8 cellular contexts compared by ENCODE assay signal in the genomic region with DNA sequence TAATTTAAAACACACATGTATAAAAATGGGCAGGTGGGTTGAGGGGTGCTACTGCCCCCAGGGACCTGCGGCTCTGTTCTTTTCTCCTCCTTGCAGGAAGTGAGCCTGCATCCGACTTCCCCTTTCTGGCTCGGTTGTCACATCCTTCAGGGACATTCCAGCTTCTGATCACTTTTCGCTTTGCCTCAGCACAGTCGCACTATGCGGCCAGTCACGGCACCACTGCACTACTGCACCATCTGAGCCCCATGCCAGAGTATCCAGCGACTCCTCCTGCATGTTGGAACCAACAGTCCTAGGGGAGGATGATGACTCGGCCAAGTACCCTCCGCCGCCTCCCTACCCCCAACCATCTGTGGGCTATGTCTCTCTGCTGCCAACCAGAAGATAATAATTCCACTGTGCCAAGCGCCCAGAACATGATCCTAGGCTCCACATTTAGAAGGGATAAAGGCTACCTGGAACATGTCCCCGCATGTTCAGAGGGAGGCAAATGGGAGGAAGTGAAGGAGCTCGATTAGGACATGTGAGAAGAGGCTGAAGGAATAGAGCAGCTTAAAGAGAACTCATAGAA. TPM values are rescaled to one million over a fixed set of nuclear protein-coding genes. Genes with fewer than 3 reads are reported as not detected.
DNase-seq lines count a peak whose midpoint lies in the region; ATAC-seq and TF ChIP-seq lines count a peak whose summit lies in the region.

No MANE protein-coding gene starts in this region.

- H3K4me3 Mint-ChIP-seq in activated naive CD4-positive, alpha-beta T cell treated with anti-CD3 and anti-CD28 coated beads for 36 hours, result peak overlapping the region; percentile 30
- peak overlapping the region; percentile 9 for H3K4me3 Mint-ChIP-seq in endothelial cell (ENCODE audit: unreplicated experiment)
- H3K4me3 Mint-ChIP-seq in osteocyte (ENCODE audit: unreplicated experiment), result no peak overlapping the region

- H3K36me3 Mint-ChIP-seq in activated naive CD4-positive, alpha-beta T cell treated with anti-CD3 and anti-CD28 coated beads for 36 hours (ENCODE audit: low read depth), result peaks cover 8% of the 10 kb centered on the region
- H3K36me3 Mint-ChIP-seq in endothelial cell (ENCODE audit: low read depth, unreplicated experiment) (peaks cover 22% of the 10 kb centered on the region), osteocyte (ENCODE audit: unreplicated experiment) (peaks cover 19% of the 10 kb centered on the region)

- H3K9me3 Mint-ChIP-seq in activated naive CD4-positive, alpha-beta T cell treated with anti-CD3 and anti-CD28 coated beads for 36 hours, result no peaks in the 10 kb centered on the region
- no peaks in the 10 kb centered on the region for H3K9me3 Mint-ChIP-seq in endothelial cell (ENCODE audit: unreplicated experiment)
- no peaks in the 10 kb centered on the region for H3K9me3 Mint-ChIP-seq in osteocyte (ENCODE audit: unreplicated experiment)

- no peaks in the 10 kb centered on the region for H3K27me3 Mint-ChIP-seq in activated naive CD4-positive, alpha-beta T cell treated with anti-CD3 and anti-CD28 coated beads for 36 hours (ENCODE audit: low read depth)
- H3K27me3 Mint-ChIP-seq in endothelial cell (ENCODE audit: unreplicated experiment) (peaks cover 18% of the 10 kb centered on the region), osteocyte (ENCODE audit: unreplicated experiment) (no peaks in the 10 kb centered on the region)

- CTCF ChIA-PET in activated naive CD4-positive, alpha-beta T cell treated with anti-CD3 and anti-CD28 coated beads for 36 hours (lab: Charles Lee), result interaction anchor here (0.6 to 1.3 kb wide), 3 partner anchors 17 to 31 kb away, joined by 3 to 5 read pairs (median 3); no protein-coding TSS in a partner anchor

- DNase-seq in activated naive CD4-positive, alpha-beta T cell treated with anti-CD3 and anti-CD28 coated beads for 36 hours, result peak; percentile 61
- no peak for DNase-seq in activated naive CD4-positive, alpha-beta T cell (lab: John Stamatoyannopoulos, UW)
- DNase-seq in NOMO-1 treated with DMSO at 0.1 percent for 48 hours (lab: John Stamatoyannopoulos, UW; ENCODE audit: unreplicated experiment) (peak; percentile 59), endothelial cell (ENCODE audit: low spot score) (peak; percentile 30), osteocyte (ENCODE audit: extremely low spot score, unreplicated experiment) (no peak), LoVo (ENCODE audit: low spot score) (no peak), NCI-H2107 (lab: John Stamatoyannopoulos, UW) (no peak)

- intact Hi-C loops in activated naive CD4-positive, alpha-beta T cell treated with anti-CD3 and anti-CD28 coated beads for 36 hours (cut with micrococcal nuclease), result no loop called here

- H3K4me1 Mint-ChIP-seq in activated naive CD4-positive, alpha-beta T cell treated with anti-CD3 and anti-CD28 coated beads for 36 hours (ENCODE audit: low read depth), result peaks cover 71% of the 10 kb centered on the region
- H3K4me1 Mint-ChIP-seq in endothelial cell (ENCODE audit: unreplicated experiment) (peaks cover 89% of the 10 kb centered on the region), osteocyte (ENCODE audit: unreplicated experiment) (peaks cover 76% of the 10 kb centered on the region)

- ATAC-seq in HG02885 (IDR thresholded peaks at IDR 0.05; ENCODE audit: poor library complexity, unreplicated experiment), result peak; percentile 45

- peak overlapping the region; percentile 71 for H3K27ac Mint-ChIP-seq in activated naive CD4-positive, alpha-beta T cell treated with anti-CD3 and anti-CD28 coated beads for 36 hours
- H3K27ac Mint-ChIP-seq in endothelial cell (ENCODE audit: unreplicated experiment), result peak overlapping the region; percentile 92
- H3K27ac Mint-ChIP-seq in osteocyte (ENCODE audit: unreplicated experiment), result peak overlapping the region; percentile 79

- TF ChIP-seq CTCF in endothelial cell (IDR thresholded peaks at IDR 0.05; ENCODE audit: unreplicated experiment) (no peak), osteocyte (IDR thresholded peaks at IDR 0.05) (no peak)

RNA-seq across cellular contexts. Expression of gene CDC42EP3, which starts 17.6 kb away (rescaled TPM):
- total RNA-seq in activated naive CD4-positive, alpha-beta T cell treated with anti-CD3 and anti-CD28 coated beads for 36 hours, result 1 to 10 TPM; 8.5 to 9.4 TPM
- 53.1 TPM for total RNA-seq in endothelial cell (ENCODE audit: unreplicated experiment)
- total RNA-seq in osteocyte, result 40.9 and 46.2 TPM in 2 replicates

Comparison
In these comparisons a context has a peak if more than half of its experiments do, and no peak if none do; other contexts are left out.
1. DNase-seq: peak in activated naive CD4-positive, alpha-beta T cell treated with anti-CD3 and anti-CD28 coated beads for 36 hours (single experiment), NOMO-1 treated with DMSO at 0.1 percent for 48 hours (single experiment) and endothelial cell (single experiment); none in activated naive CD4-positive, alpha-beta T cell (0 of 4), osteocyte (single experiment), LoVo (single experiment) and NCI-H2107 (single experiment).
2. Peak in every context shown above with its lines, with median percentiles within 50 percentile points of each other: H3K27ac Mint-ChIP-seq.